In genomic region chr12:84502907-84503787, GRCh38 we compare ENCODE assay signal across 8 cellular contexts.
DNase-seq lines count a peak whose midpoint lies in the region; ATAC-seq and TF ChIP-seq lines count a peak whose summit lies in the region.

No MANE protein-coding gene starts in this region.

- H3K27ac ChIP-seq in AG04450 (ENCODE audit: low read depth, low read length) (no peak overlapping the region), heart right ventricle (no peak overlapping the region)

- H3K36me3 Mint-ChIP-seq in HFFc6 (ENCODE audit: low read depth) (no peaks in the 10 kb centered on the region), WTC11 (no peaks in the 10 kb centered on the region)

- H3K27ac Mint-ChIP-seq in HFFc6 (no peak overlapping the region), WTC11 (no peak overlapping the region)

- peak; percentile 95 for ATAC-seq in WTC11
- peak in 3 of 8 donors; percentile 16 to 60 (median 49) for ATAC-seq in heart right ventricle

- H3K4me1 ChIP-seq in heart right ventricle, result peaks cover 0 to 18% (median 0%) of the 10 kb centered on the region in 9 donors

- 54 to 57% methylated on average over 4 of the region's 4 CpGs for WGBS in heart right ventricle, 2 donors

- no peaks in the 10 kb centered on the region for H3K36me3 ChIP-seq in heart right ventricle

- H3K9me3 ChIP-seq in AG04450 (ENCODE audit: control insufficient read depth, insufficient read depth, low read length), result no peaks in the 10 kb centered on the region
- H3K9me3 ChIP-seq in heart right ventricle, result no peaks in the 10 kb centered on the region

- intact Hi-C loops in heart right ventricle (cut with DNase I), result loop anchor here in 2 of 10 donors (10.0 kb wide), 1 partner anchor 1818 kb away; the partner anchor contains the start of gene TMTC2 (in 2 of the 2)

- CTCF ChIA-PET in AG04450 (lab: Charles Lee), result interaction anchor here (0.6 to 3.6 kb wide), 12 partner anchors 9 to 1977 kb away, joined by 3 to 33 read pairs (median 4); partner anchors contain the start of gene TMTC2
- CTCF ChIA-PET in WTC11 (lab: Charles Lee), result interaction anchor here (0.7 to 2.8 kb wide), 7 partner anchors 96 to 680 kb away, joined by 3 to 17 read pairs (median 5); no protein-coding TSS in a partner anchor

- H3K4me3 Mint-ChIP-seq in HFFc6, result no peak overlapping the region
- H3K4me3 Mint-ChIP-seq in WTC11, result no peak overlapping the region

- H3K27me3 Mint-ChIP-seq in HFFc6 (ENCODE audit: insufficient read depth) (no peaks in the 10 kb centered on the region), WTC11 (ENCODE audit: low read depth) (no peaks in the 10 kb centered on the region)

- DNase-seq in AG04450 (ENCODE audit: low read depth, low spot score) (peak; percentile 55), GM10266 (ENCODE audit: extremely low spot score) (peak; percentile 16), HFFc6 (peak; percentile 60), MV-4-11 (lab: John Stamatoyannopoulos, UW) (peak; percentile 15), WTC11 (ENCODE audit: low spot score) (peak; percentile 71), heart right ventricle (peak in 1 of 2 donors; percentile 33), NCI-H1048 (lab: John Stamatoyannopoulos, UW) (no peak)
- peak; percentile 28 for DNase-seq in stimulated activated CD8-positive, alpha-beta memory T cell treated with anti-CD3 and anti-CD28 coated beads, Interleukin-4, amount 100 ng/mL, for 48 hours

- H3K4me1 Mint-ChIP-seq in HFFc6 (ENCODE audit: low read depth) (peaks cover 21% of the 10 kb centered on the region), WTC11 (peaks cover 4% of the 10 kb centered on the region)

- POLR2A ChIA-PET in AG04450 (lab: Yijun Ruan, JAX) (no interaction called here), WTC11 (lab: Charles Lee) (no interaction called here)

- no peak overlapping the region for H3K4me3 ChIP-seq in AG04450 (ENCODE audit: low read depth, low read length)
- no peak overlapping the region for H3K4me3 ChIP-seq in heart right ventricle

- H3K9me3 Mint-ChIP-seq in HFFc6 (no peaks in the 10 kb centered on the region), WTC11 (peaks cover 7% of the 10 kb centered on the region)

- no peaks in the 10 kb centered on the region for H3K27me3 ChIP-seq in AG04450 (ENCODE audit: control insufficient read depth, insufficient read depth, low read length)
- no peaks in the 10 kb centered on the region for H3K27me3 ChIP-seq in heart right ventricle

- TF ChIP-seq CTCF in AG04450 (IDR thresholded peaks at IDR 0.05; ENCODE audit: low read depth, low read length) (peak; percentile 91), GM10266 (IDR thresholded peaks at IDR 0.05; ENCODE audit: control insufficient read depth, insufficient read depth, low read depth, missing control alignments) (peak; percentile 68), HFFc6 (IDR thresholded peaks at IDR 0.05) (peak; percentile 85), WTC11 (IDR thresholded peaks at IDR 0.05) (peak; percentile 57), heart right ventricle (IDR thresholded peaks at IDR 0.05) (peak in 8 of 9 donors; percentile 28 to 60 (median 50))

TF ChIP-seq in WTC11, 78 proteins besides CTCF, POLR2A, EP300 and RAD21:
- peak; percentile 79; the same call in 1 of the 2 replicates for TF ChIP-seq ZNF317 (CRISPR knock-in tag; IDR thresholded peaks at IDR 0.05; ENCODE audit: borderline replicate concordance, low read depth)
- TF ChIP-seq ZNF121 (CRISPR knock-in tag; IDR thresholded peaks at IDR 0.05), result no peak
TF ChIP-seq in WTC11: peak in this region for 1.
